In genomic region chr3:184716652-184717607, GRCh38 we compare ENCODE assay signal across 8 cellular contexts. TPM values are rescaled to one million over a fixed set of nuclear protein-coding genes. Genes with fewer than 3 reads are reported as not detected.
DNase-seq lines count a peak whose midpoint lies in the region; ATAC-seq and TF ChIP-seq lines count a peak whose summit lies in the region.

No MANE protein-coding gene starts in this region.

- TF ChIP-seq POLR2A in NB4 (IDR thresholded peaks at IDR 0.05; ENCODE audit: extremely low read depth, insufficient read length): peak; percentile 22

- no peak overlapping the region for H3K4me3 ChIP-seq in NB4 (ENCODE audit: low read depth, low read length)

- ATAC-seq in HG02623 (IDR thresholded peaks at IDR 0.05; ENCODE audit: unreplicated experiment): no peak
- no peak for ATAC-seq in HG03432 (IDR thresholded peaks at IDR 0.05; ENCODE audit: unreplicated experiment)
- ATAC-seq in HG03442 (IDR thresholded peaks at IDR 0.05; ENCODE audit: unreplicated experiment): no peak

- peak overlapping the region; percentile 77 for H3K27ac ChIP-seq in caudate nucleus (ENCODE audit: low read depth, low read length)

- TF ChIP-seq CTCF in NB4 (IDR thresholded peaks at IDR 0.05; ENCODE audit: low read depth, low read length): no peak

- DNase-seq in Ammon's horn (ENCODE audit: low spot score): peak; percentile 34
- DNase-seq in NB4 (ENCODE audit: low read depth): peak; percentile 74
- peak in 40 of 61 donors; percentile 14 to 74 (median 42) for DNase-seq in caudate nucleus (lab: John Stamatoyannopoulos, UW)
- DNase-seq in myocyte (ENCODE audit: low read depth): peak; percentile 65
- DNase-seq in hepatic stellate cell (ENCODE audit: low spot score): no peak

RNA-seq across cellular contexts. Expression of gene MAGEF1, which starts 5.1 kb away (rescaled TPM):
- total RNA-seq in myocyte: 82.9 and 111 TPM in 2 replicates
- polyA plus RNA-seq in myocyte (2012): 49.6 TPM
